9 cellular contexts compared by ENCODE assay signal in the genomic region with DNA sequence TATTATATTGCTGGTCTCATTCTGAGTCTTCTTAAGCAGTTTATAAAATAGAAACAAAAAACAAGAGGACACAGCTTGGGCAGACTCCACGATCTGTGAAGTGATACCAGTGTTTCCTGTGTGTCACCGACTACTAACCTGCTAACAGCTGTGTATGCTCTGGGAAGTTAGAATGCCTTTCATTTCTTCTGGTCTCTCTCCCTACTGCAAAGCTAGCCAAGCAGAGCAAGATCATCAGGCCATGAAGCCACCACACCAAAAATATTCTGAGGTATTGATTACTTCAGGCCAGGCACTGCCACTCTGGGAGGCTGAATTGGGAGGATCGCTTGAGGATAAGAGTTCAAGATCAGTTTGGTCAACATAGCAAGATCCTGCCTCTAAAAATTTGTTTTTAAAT. TPM values are rescaled to one million over a fixed set of nuclear protein-coding genes. Genes with fewer than 3 reads are reported as not detected.
DNase-seq lines count a peak whose midpoint lies in the region; ATAC-seq, FAIRE-seq and TF ChIP-seq lines count a peak whose summit lies in the region.
"Had no signal": no experiment of that assay in that cellular context is flagged by ENCODE, and none has a peak within 500 bp of the region (broad histone marks: within the 10 kb centered on the region; RNA-seq: fewer than 3 reads in every experiment).

No MANE protein-coding gene starts in this region.

- no peak overlapping the region for H2AFZ ChIP-seq in K562 (ENCODE audit: low read depth, low read length)

- peaks cover 27% of the 10 kb centered on the region for H3K79me2 ChIP-seq in K562 (ENCODE audit: control insufficient read depth, insufficient read depth, low read length)

- no peaks in the 10 kb centered on the region for H3K9me3 ChIP-seq in K562 (replicated peaks; ENCODE audit: control insufficient read depth, insufficient read depth, low read depth, low read length)
- H3K9me3 ChIP-seq in HAP-1: no peaks in the 10 kb centered on the region

- no peak for TF ChIP-seq POLR2A in K562 (conservative IDR thresholded peaks at IDR 0.05)

- in situ Hi-C loops in K562 (cut with MboI): no loop called here
- in situ Hi-C loops in HAP-1 (cut with MboI; ENCODE audit: low sequenced_read_pairs): no loop called here

- peak; percentile 49 for FAIRE-seq in K562 (lab: Jason Lieb, UNC)

- 56% methylated on average over 3 of the region's 3 CpGs for WGBS in K562 (ENCODE audit: insufficient coverage, low coverage, missing lambda C conversion rate)

- no peak for TF ChIP-seq CTCF in K562 (IDR thresholded peaks at IDR 0.05 in 2 of 3, conservative IDR thresholded peaks at IDR 0.05 in 1 of 3; ENCODE audit: insufficient read depth in 2 of 3, low read depth in 1 of 3, low read length in 3 of 3)

- no peak for TF ChIP-seq RAD21 in K562 (CRISPR knock-in tag; conservative IDR thresholded peaks at IDR 0.05 in 1 of 2, IDR thresholded peaks at IDR 0.05 in 1 of 2)

- no peak for TF ChIP-seq EP300 in K562 (IDR thresholded peaks at IDR 0.05; ENCODE audit: low read length)

- H3K9ac ChIP-seq in K562 (ENCODE audit: insufficient read depth in 1 of 2, low read depth in 2 of 2, low read length in 2 of 2): no peak overlapping the region

- no peaks in the 10 kb centered on the region for H4K20me1 ChIP-seq in K562 (replicated peaks; ENCODE audit: control insufficient read depth, insufficient read depth, low read length)

- peaks cover 3% of the 10 kb centered on the region for H3K9me1 ChIP-seq in K562 (ENCODE audit: control insufficient read depth, insufficient read depth, low read length)

- POLR2A ChIA-PET in K562 (lab: Yijun Ruan, JAX): interaction anchor here (0.7 to 1.3 kb wide), 4 partner anchors 10 to 20 kb away, joined by 3 to 6 read pairs (median 4); no protein-coding TSS in a partner anchor

- peak overlapping the region; percentile 53; the same call in 2 of the 3 replicates for H3K27ac ChIP-seq in K562 (ENCODE audit: extremely low read depth, low read depth, low read length)

- no peak overlapping the region for H3K4me2 ChIP-seq in K562 (ENCODE audit: insufficient read depth, low read length)
- H3K4me2 ChIP-seq: smooth muscle cell had no signal

- H3K27me3 ChIP-seq in K562 (ENCODE audit: control insufficient read depth in 2 of 2, insufficient read depth in 2 of 2, low read length in 2 of 2): no peaks in the 10 kb centered on the region
- no peaks in the 10 kb centered on the region for H3K27me3 ChIP-seq in HAP-1 (ENCODE audit: low read depth)

- H3K4me1 ChIP-seq in K562 (replicated peaks in 1 of 2; ENCODE audit: control insufficient read depth in 2 of 2, insufficient read depth in 2 of 2, low read length in 2 of 2): peaks cover 0 to 15% of the 10 kb centered on the region in 2 experiments; a peak in 4 of 5 replicates
- H3K4me1 ChIP-seq in HAP-1: no peaks in the 10 kb centered on the region

- intact Hi-C loops in K562 (cut with micrococcal nuclease): no loop called here

- peaks cover 56% of the 10 kb centered on the region for H3K36me3 ChIP-seq in K562 (ENCODE audit: control insufficient read depth, insufficient read depth, low read length)
- peaks cover 20% of the 10 kb centered on the region for H3K36me3 ChIP-seq in HAP-1 (replicated peaks)

- DNase-seq in EH (ENCODE audit: low read depth): peak; percentile 6
- DNase-seq in K562 (ENCODE audit: extremely low read depth in 1 of 4, low spot score in 3 of 4): no peak
- no peak for DNase-seq in effector CD8-positive, alpha-beta T cell (lab: John Stamatoyannopoulos, UW)
- DNase-seq in HAP-1 (ENCODE audit: low spot score in 2 of 2): no peak
- no peak for DNase-seq in NCI-H146 (lab: John Stamatoyannopoulos, UW)

- no TSS peak for BruUV-seq in K562 (replicated peaks; lab: Mats Ljungman, UMichigan)

- H3K4me3 ChIP-seq in K562 (no peak overlapping the region), HAP-1 (no peak overlapping the region)
- H3K4me3 ChIP-seq: smooth muscle cell had no signal

- ATAC-seq in GM19328 (IDR thresholded peaks at IDR 0.05; ENCODE audit: unreplicated experiment) (peak; percentile 70), HG03103 (IDR thresholded peaks at IDR 0.05; ENCODE audit: low read depth, unreplicated experiment) (peak; percentile 75), K562 (peak; percentile 35; the same call in 2 of the 3 replicates), HG03025 (IDR thresholded peaks at IDR 0.05; ENCODE audit: low FRiP score, unreplicated experiment) (no peak)

- CTCF ChIA-PET in K562 (lab: Yijun Ruan, JAX; ENCODE audit: low intra/inter-chr PET ratio): no interaction called here

TF ChIP-seq in K562, 482 proteins besides CTCF, POLR2A, EP300 and RAD21 (continues in another document):
- TF ChIP-seq MYNN (IDR thresholded peaks at IDR 0.05) (no peak), MYNN (CRISPR knock-in tag; IDR thresholded peaks at IDR 0.05) (no peak), ZNF586 (CRISPR knock-in tag; conservative IDR thresholded peaks at IDR 0.05) (no peak), ZNF79 (CRISPR knock-in tag; IDR thresholded peaks at IDR 0.05; ENCODE audit: low read depth) (no peak), FOSL1 (tag; conservative IDR thresholded peaks at IDR 0.05) (peak; percentile 55), LEF1 (IDR thresholded peaks at IDR 0.05) (no peak), DPF2 (IDR thresholded peaks at IDR 0.05) (0 out of 2 replicates have a peak, but pooled peaks have one; percentile 24), RBFOX2 (IDR thresholded peaks at IDR 0.05; ENCODE audit: low read depth, low read length) (no peak), MIER1 (IDR thresholded peaks at IDR 0.05; ENCODE audit: low read depth) (no peak), NRF1 (conservative IDR thresholded peaks at IDR 0.05 in 1 of 2, IDR thresholded peaks at IDR 0.05 in 1 of 2) (0 out of 4 replicates have a peak, but pooled peaks of 1 of the 2 experiments have one; percentile 14), RBM22 (IDR thresholded peaks at IDR 0.05; ENCODE audit: low read depth, low read length, poor library complexity, severe bottlenecking) (no peak), SRSF1 (IDR thresholded peaks at IDR 0.05; ENCODE audit: low read depth, low read length) (no peak), ZNF174 (CRISPR knock-in tag; IDR thresholded peaks at IDR 0.05) (no peak)
- TF ChIP-seq, protein P1, sequence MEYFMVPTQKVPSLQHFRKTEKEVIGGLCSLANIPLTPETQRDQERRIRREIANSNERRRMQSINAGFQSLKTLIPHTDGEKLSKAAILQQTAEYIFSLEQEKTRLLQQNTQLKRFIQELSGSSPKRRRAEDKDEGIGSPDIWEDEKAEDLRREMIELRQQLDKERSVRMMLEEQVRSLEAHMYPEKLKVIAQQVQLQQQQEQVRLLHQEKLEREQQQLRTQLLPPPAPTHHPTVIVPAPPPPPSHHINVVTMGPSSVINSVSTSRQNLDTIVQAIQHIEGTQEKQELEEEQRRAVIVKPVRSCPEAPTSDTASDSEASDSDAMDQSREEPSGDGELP (CRISPR knock-in tag; IDR thresholded peaks at IDR 0.05; ENCODE audit: borderline replicate concordance): peak; percentile 44; the same call in 1 of the 2 replicates
- TF ChIP-seq, protein P2, sequence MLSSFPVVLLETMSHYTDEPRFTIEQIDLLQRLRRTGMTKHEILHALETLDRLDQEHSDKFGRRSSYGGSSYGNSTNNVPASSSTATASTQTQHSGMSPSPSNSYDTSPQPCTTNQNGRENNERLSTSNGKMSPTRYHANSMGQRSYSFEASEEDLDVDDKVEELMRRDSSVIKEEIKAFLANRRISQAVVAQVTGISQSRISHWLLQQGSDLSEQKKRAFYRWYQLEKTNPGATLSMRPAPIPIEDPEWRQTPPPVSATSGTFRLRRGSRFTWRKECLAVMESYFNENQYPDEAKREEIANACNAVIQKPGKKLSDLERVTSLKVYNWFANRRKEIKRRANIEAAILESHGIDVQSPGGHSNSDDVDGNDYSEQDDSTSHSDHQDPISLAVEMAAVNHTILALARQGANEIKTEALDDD (IDR thresholded peaks at IDR 0.05): peak; percentile 56

RNA-seq across cellular contexts. Expression of a gene that starts 46.9 kb away (rescaled TPM):
- 9.6 and 43.3 TPM in 2 replicates for total RNA-seq in K562 (2011; cell fraction: chromatin; rRNA removed; ENCODE audit: low replicate concordance)
- 62.9 and 65.8 TPM in 2 replicates for total RNA-seq in K562 (2011; cell fraction: nucleolus; rRNA removed)
- total RNA-seq in K562 (2011; cell fraction: nucleoplasm; rRNA removed): 33.6 and 43.7 TPM in 2 replicates
- total RNA-seq in K562 (2014; rRNA removed): 31.8 and 42.1 TPM in 2 replicates
- total RNA-seq in K562 (2014; rRNA removed; fragmentation: Illumina TruSeq; extraction: Trizol): 4.6 and 6.5 TPM in 2 replicates
- 18.2 and 21.9 TPM in 2 replicates for total RNA-seq in K562 (2015; rRNA removed; fragmentation: Illumina TruSeq; extraction: Trizol)
- total RNA-seq in K562 (2021): 30.1 and 35.5 TPM in 2 replicates
- polyA plus RNA-seq in K562 (2011; rRNA removed): 29.1 and 74.4 TPM in 2 replicates
- 106 and 151 TPM in 2 replicates for polyA plus RNA-seq in K562 (2011; cell fraction: cytosol; rRNA removed)
- polyA plus RNA-seq in K562 (2011; cell fraction: nucleus; rRNA removed): 87.3 and 88.9 TPM in 2 replicates
- polyA plus RNA-seq in K562 (2012): 43.9 and 73.7 TPM in 2 replicates
- polyA plus RNA-seq in K562 (2014; fragmentation: Illumina TruSeq; extraction: Trizol): 20.9 and 39.0 TPM in 2 replicates
- polyA plus RNA-seq in K562 (2014; fragmentation: Nextera tagmentation; extraction: Ambion mirVana): 10 to 100 TPM; 13.1 to 13.7 TPM
- 34.9 and 36.7 TPM in 2 replicates for polyA plus RNA-seq in K562 (2014; rRNA removed)
- 10.5 and 14.6 TPM in 2 replicates for polyA minus RNA-seq in K562 (2011; rRNA and poly(A)+ RNA removed)
- polyA minus RNA-seq in K562 (2011; cell fraction: cytosol; rRNA and poly(A)+ RNA removed): 18.3 and 35.8 TPM in 2 replicates
- 43.4 and 63.9 TPM in 2 replicates for polyA minus RNA-seq in K562 (2011; cell fraction: nucleus; rRNA and poly(A)+ RNA removed)

RNA-seq across cellular contexts. Expression of a gene that starts 59.0 kb away (rescaled TPM):
- total RNA-seq in K562 (2011; cell fraction: chromatin; rRNA removed; ENCODE audit: low replicate concordance): 30.6 and 67.6 TPM in 2 replicates
- 97.4 and 98.8 TPM in 2 replicates for total RNA-seq in K562 (2011; cell fraction: nucleolus; rRNA removed)
- 112 and 202 TPM in 2 replicates for total RNA-seq in K562 (2011; cell fraction: nucleoplasm; rRNA removed)
- total RNA-seq in K562 (2014; rRNA removed) (1,004 and 1,256 TPM in 2 replicates), K562 (2014; rRNA removed; fragmentation: Illumina TruSeq; extraction: Trizol) (270 and 326 TPM in 2 replicates), K562 (2015; rRNA removed; fragmentation: Illumina TruSeq; extraction: Trizol) (594 and 609 TPM in 2 replicates), K562 (2021) (1,947 and 1,950 TPM in 2 replicates)
- polyA plus RNA-seq in K562 (2011; rRNA removed) (205 and 451 TPM in 2 replicates), K562 (2014; fragmentation: Illumina TruSeq; extraction: Trizol) (1,608 and 1,897 TPM in 2 replicates), K562 (2014; fragmentation: Nextera tagmentation; extraction: Ambion mirVana) (10 to 100 TPM; 27.8 to 58.8 TPM), K562 (2014; rRNA removed) (1,026 and 1,125 TPM in 2 replicates)
- polyA plus RNA-seq in K562 (2011; cell fraction: cytosol; rRNA removed): 348 and 767 TPM in 2 replicates
- polyA plus RNA-seq in K562 (2011; cell fraction: nucleus; rRNA removed): 229 and 367 TPM in 2 replicates
- polyA plus RNA-seq in K562 (2012): 830 and 1,263 TPM in 2 replicates
- polyA minus RNA-seq in K562 (2011; rRNA and poly(A)+ RNA removed): 66.3 and 71.3 TPM in 2 replicates
- polyA minus RNA-seq in K562 (2011; cell fraction: cytosol; rRNA and poly(A)+ RNA removed): 364 and 449 TPM in 2 replicates
- polyA minus RNA-seq in K562 (2011; cell fraction: nucleus; rRNA and poly(A)+ RNA removed): 49.0 and 60.6 TPM in 2 replicates
